In the genomic region with DNA sequence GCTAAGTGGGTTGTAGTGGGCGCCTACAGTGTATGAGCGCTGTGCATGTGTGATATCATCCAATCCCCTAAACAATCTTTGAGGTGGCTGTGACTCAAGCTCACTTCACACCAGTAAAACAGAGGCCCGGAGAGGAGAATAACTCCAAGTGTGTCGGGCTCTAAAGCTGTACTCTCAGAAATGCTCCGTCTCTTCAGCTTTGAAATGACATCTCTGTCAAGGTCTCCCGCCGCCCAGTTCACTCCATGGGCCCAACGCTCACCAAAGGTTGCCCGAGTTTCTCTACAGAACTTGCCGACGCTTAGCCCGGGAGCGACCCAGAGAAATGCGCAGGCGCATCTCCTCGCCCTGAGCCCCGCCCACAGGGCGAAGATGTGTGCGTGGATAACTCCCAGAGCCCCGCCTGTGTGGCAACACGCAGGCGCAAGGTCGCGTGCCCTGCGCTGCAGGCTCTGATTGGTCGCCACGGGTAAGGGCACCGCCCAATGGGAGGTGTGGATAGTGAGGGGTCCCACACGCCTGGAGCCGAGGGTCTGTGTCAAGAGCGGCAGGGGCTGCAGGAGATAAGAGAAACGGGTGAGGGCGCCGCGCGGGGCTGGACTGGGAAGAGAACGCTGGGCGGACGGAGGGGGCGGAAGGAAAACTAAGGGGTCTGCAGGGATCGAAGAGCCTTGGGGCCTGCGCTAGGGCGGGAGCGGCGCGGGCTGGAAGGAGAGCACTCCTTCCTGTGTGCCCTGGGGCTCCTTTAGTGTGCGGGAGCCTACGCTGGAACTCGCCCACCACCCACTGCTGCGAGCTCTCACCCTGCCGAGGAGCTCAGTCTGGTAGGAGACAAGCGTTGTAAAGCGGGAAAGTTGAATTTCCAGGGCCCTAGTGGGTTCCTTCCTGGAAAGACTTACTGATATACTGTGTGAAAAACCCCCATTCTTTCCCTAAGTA, we compare ENCODE assay signal across 8 cellular contexts. TPM values are rescaled to one million over a fixed set of nuclear protein-coding genes. Genes with fewer than 3 reads are reported as not detected.
DNase-seq lines count a peak whose midpoint lies in the region; ATAC-seq and TF ChIP-seq lines count a peak whose summit lies in the region.

TSS of gene ZNF526 (plus strand) at position 501 of the 939 bp plus-strand sequence. CDS start 4,092 bp downstream, outside the sequence.

- no peaks in the 10 kb centered on the region for H3K9me3 Mint-ChIP-seq in activated naive CD4-positive, alpha-beta T cell treated with anti-CD3 and anti-CD28 coated beads, Interleukin-2, amount 50 U/mL, for 72 hours

- H3K4me1 ChIP-seq in testis: peaks cover 31% of the 10 kb centered on the region

- no peaks in the 10 kb centered on the region for H3K27me3 ChIP-seq in testis

- H3K27ac Mint-ChIP-seq in activated naive CD4-positive, alpha-beta T cell treated with anti-CD3 and anti-CD28 coated beads, Interleukin-2, amount 50 U/mL, for 72 hours: peak within 1 kb of the TSS; percentile 92 to 95

- TF ChIP-seq CTCF in GM10266 (IDR thresholded peaks at IDR 0.05; ENCODE audit: control insufficient read depth, insufficient read depth, low read depth, missing control alignments) (no peak), omental fat pad (IDR thresholded peaks at IDR 0.05) (no peak), testis (IDR thresholded peaks at IDR 0.05) (no peak)

- peak; percentile 99 for DNase-seq in GM10266 (ENCODE audit: extremely low spot score)
- DNase-seq in NCI-H1105 treated with DMSO at 0.1 percent for 48 hours (lab: John Stamatoyannopoulos, UW): peak; percentile 97
- DNase-seq in SKM-1 treated with dmso at 0.1 percent for 144 hours (lab: John Stamatoyannopoulos, UW; ENCODE audit: unreplicated experiment): peak; percentile 66
- peak; percentile 97 to 98 for DNase-seq in activated naive CD4-positive, alpha-beta T cell treated with anti-CD3 and anti-CD28 coated beads, Interleukin-2, amount 50 U/mL, for 72 hours (ENCODE audit: low spot score in 2 of 2)
- DNase-seq in glomerular visceral epithelial cell (ENCODE audit: extremely low spot score): peak; percentile 98
- DNase-seq in omental fat pad (ENCODE audit: low spot score): peak; percentile 83
- DNase-seq in testis: peak; percentile 98

- H3K27ac ChIP-seq in testis: peak within 1 kb of the TSS; percentile 75 to 85

- peak; percentile 49 for TF ChIP-seq POLR2A in testis (IDR thresholded peaks at IDR 0.05)

- H3K9me3 ChIP-seq in testis: no peaks in the 10 kb centered on the region

- ATAC-seq in HG02642 (IDR thresholded peaks at IDR 0.05; ENCODE audit: poor library complexity, unreplicated experiment) (peak; percentile 80), omental fat pad (ENCODE audit: low FRiP score) (peak; percentile 91)
- ATAC-seq in activated naive CD4-positive, alpha-beta T cell treated with anti-CD3 and anti-CD28 coated beads, Interleukin-2, amount 50 U/mL, for 72 hours: peak; percentile 84 to 88

- intact Hi-C loops in testis (cut with DNase I; ENCODE audit: low total_unique reads): no loop called here

- peaks cover 33 to 40% of the 10 kb centered on the region in 2 donors for H3K36me3 Mint-ChIP-seq in activated naive CD4-positive, alpha-beta T cell treated with anti-CD3 and anti-CD28 coated beads, Interleukin-2, amount 50 U/mL, for 72 hours

- H3K4me3 ChIP-seq in testis: peak within 1 kb of the TSS; percentile 71 to 81

- 1% methylated on average over 39 to 53 of the region's 53 CpGs for WGBS in testis, 2 donors

- H3K36me3 ChIP-seq in testis (ENCODE audit: low read depth, missing control alignments): no peaks in the 10 kb centered on the region

RNA-seq across cellular contexts. Expression of gene ZNF526, which starts in this region (rescaled TPM):
- total RNA-seq in activated naive CD4-positive, alpha-beta T cell treated with anti-CD3 and anti-CD28 coated beads, Interleukin-2, amount 50 U/mL, for 72 hours: 10 to 100 TPM; 13.2 to 14.5 TPM
- total RNA-seq in omental fat pad: 1 to 10 TPM; 3.2 to 7.6 (median 5.7) TPM
- total RNA-seq in testis: 10 to 100 TPM; 10.1 to 12.2 TPM
- polyA plus RNA-seq in testis (ENCODE audit: insufficient read depth, low read depth, low replicate concordance): 10.1 TPM

Comparison
In these comparisons a context has a peak if more than half of its experiments do, and no peak if none do; other contexts are left out.
1. Peak in every context shown above with its lines: DNase-seq, ATAC-seq, H3K4me3 ChIP-seq and H3K27ac ChIP-seq.